ENCODE assay signal across 23 cellular contexts in genomic region chr4:110211770-110212061, GRCh38.
"Had no signal": no experiment of that assay in that cellular context is flagged by ENCODE, and none has a peak within 500 bp of the region (broad histone marks: within the 10 kb centered on the region; RNA-seq: fewer than 3 reads in every experiment).

No MANE protein-coding gene starts in this region.

- H3K36me3 Mint-ChIP-seq: mesothelial cell of epicardium; naive B cell; stimulated activated naive B cell treated with anti-CD40 and anti-IgM and Interleukin-4, amounts not matched to agents 10 μg/mL and 1 μg/mL and 100 μg/mL, for 72 hours had no signal

- H3K9me3 ChIP-seq: gastrocnemius medialis, left lung, mucosa of descending colon, ovary, psoas muscle, spleen, thoracic aorta, tibial nerve, upper lobe of right lung, uterus had no signal

- H3K4me3 ChIP-seq: gastrocnemius medialis, left lung, mucosa of descending colon, ovary, psoas muscle, skin epidermis, spleen, thoracic aorta, tibial nerve, upper lobe of right lung, uterus had no signal

- H3K27ac ChIP-seq: epithelial cell of prostate, gastrocnemius medialis, left lung, ovary, psoas muscle, skin epidermis, spleen, thoracic aorta, tibial nerve, upper lobe of right lung, uterus had no signal

- H3K27me3 ChIP-seq: gastrocnemius medialis, left lung, ovary, spleen, tibial nerve, upper lobe of right lung, uterus had no signal

- H3K4me1 ChIP-seq: gastrocnemius medialis, left lung, psoas muscle, upper lobe of right lung, uterus had no signal

- H3K9me3 Mint-ChIP-seq: dendritic cell treated with granulocyte-macrophage colony-stimulating factor and Interleukin-4, amounts not matched to agents 40 ng/mL and 50 ng/mL, for 4 days; endodermal cell; mesothelial cell of epicardium; naive B cell; stimulated activated naive B cell treated with anti-CD40 and anti-IgM and Interleukin-4, amounts not matched to agents 10 μg/mL and 1 μg/mL and 100 μg/mL, for 72 hours; stimulated activated naive CD8-positive, alpha-beta T cell treated with anti-CD3 and anti-CD28 coated beads, Interleukin-15, Interleukin-2, amounts not matched to agents 100 ng/mL and 50 ng/mL, for 24 hours had no signal

- ATAC-seq: esophagus mucosa had no signal

- H3K4me3 Mint-ChIP-seq: dendritic cell treated with granulocyte-macrophage colony-stimulating factor and Interleukin-4, amounts not matched to agents 40 ng/mL and 50 ng/mL, for 4 days; endodermal cell; mesothelial cell of epicardium; naive B cell; nephron; stimulated activated naive B cell treated with anti-CD40 and anti-IgM and Interleukin-4, amounts not matched to agents 10 μg/mL and 1 μg/mL and 100 μg/mL, for 72 hours; stimulated activated naive CD8-positive, alpha-beta T cell treated with anti-CD3 and anti-CD28 coated beads, Interleukin-15, Interleukin-2, amounts not matched to agents 100 ng/mL and 50 ng/mL, for 24 hours had no signal

- H3K4me1 Mint-ChIP-seq: naive B cell; nephron; stimulated activated naive B cell treated with anti-CD40 and anti-IgM and Interleukin-4, amounts not matched to agents 10 μg/mL and 1 μg/mL and 100 μg/mL, for 72 hours had no signal

- DNase-seq: effector CD8-positive, alpha-beta T cell; endodermal cell; gastrocnemius medialis; kidney; left lung; ovary; psoas muscle; spleen; stimulated activated CD4-positive, alpha-beta T cell treated with anti-CD3 and anti-CD28 coated beads, Interleukin-2, amount 100 ng/mL, for 48 hours; stimulated activated naive B cell treated with anti-CD40 and anti-IgM and Interleukin-4, amounts not matched to agents 10 μg/mL and 1 μg/mL and 100 μg/mL, for 72 hours; upper lobe of right lung; uterus had no signal

- H3K27ac Mint-ChIP-seq: dendritic cell treated with granulocyte-macrophage colony-stimulating factor and Interleukin-4, amounts not matched to agents 40 ng/mL and 50 ng/mL, for 4 days; endodermal cell; mesothelial cell of epicardium; naive B cell; nephron; stimulated activated naive B cell treated with anti-CD40 and anti-IgM and Interleukin-4, amounts not matched to agents 10 μg/mL and 1 μg/mL and 100 μg/mL, for 72 hours had no signal

- H3K36me3 ChIP-seq: gastrocnemius medialis, left lung, ovary, spleen, thoracic aorta, tibial nerve, upper lobe of right lung, uterus had no signal
